ENCODE assay signal across 18 cellular contexts in the genomic region with DNA sequence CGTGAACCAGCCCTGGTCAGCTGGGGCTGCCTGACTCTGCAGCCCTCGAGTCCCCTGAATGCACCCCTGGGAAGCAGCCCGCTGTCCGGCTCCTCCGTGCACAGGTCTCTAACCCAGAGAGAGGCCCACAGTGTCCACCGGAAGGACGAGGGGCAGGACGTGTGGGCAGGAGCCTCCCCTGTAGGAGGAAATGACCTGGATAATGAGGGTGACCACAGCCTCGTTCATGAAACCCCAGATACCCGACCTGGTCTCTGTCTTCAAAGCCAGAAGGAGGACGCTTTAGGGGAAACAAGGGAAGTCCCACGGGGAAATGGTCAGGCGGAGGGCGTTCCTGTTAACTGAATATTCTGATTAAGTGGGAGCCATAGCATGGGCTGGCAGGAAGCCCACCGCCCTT. TPM values are rescaled to one million over a fixed set of nuclear protein-coding genes. Genes with fewer than 3 reads are reported as not detected.
DNase-seq lines count a peak whose midpoint lies in the region; ATAC-seq and TF ChIP-seq lines count a peak whose summit lies in the region.
"Had no signal": no experiment of that assay in that cellular context is flagged by ENCODE, and none has a peak within 500 bp of the region (broad histone marks: within the 10 kb centered on the region; RNA-seq: fewer than 3 reads in every experiment).

No MANE protein-coding gene starts in this region.

- peak overlapping the region; percentile 26 for H3K27ac Mint-ChIP-seq in T-helper 1 cell treated with Interleukin-12 subunit alpha and Interleukin-12 subunit beta and Interleukin-4 antibody, amounts not matched to agents 30 μg/mL and 1 μg/mL, for 36 hours
- peak overlapping the region; percentile 10 for H3K27ac Mint-ChIP-seq in activated T-helper 17 cell treated with anti-CD3 and anti-CD28 coated beads, Interleukin-2, amount 50 U/mL, for 72 hours
- peak overlapping the region in 2 of 3 experiments; percentile 75 to 87 for H3K27ac Mint-ChIP-seq in nephron
- H3K27ac Mint-ChIP-seq: B cell, H9 had no signal

- DNase-seq in T-helper 1 cell (no peak), HK-2 (ENCODE audit: unreplicated experiment) (peak; percentile 40), DMS79 treated with DMSO at 0.1 percent for 48 hours (lab: John Stamatoyannopoulos, UW) (no peak)
- no peak for DNase-seq in effector CD8-positive, alpha-beta T cell (lab: John Stamatoyannopoulos, UW)
- DNase-seq: GDM1; H9; NCI-H1417 treated with DMSO at 0.1 percent for 48 hours; NCI-H748 treated with DMSO at 0.1 percent for 48 hours; ovary; SK-N-SH; stimulated activated naive CD4-positive, alpha-beta T cell treated with Interleukin-2 at 50 U/mL for 16 hours; trophoblast cell had no signal

- no peaks in the 10 kb centered on the region for H3K27me3 Mint-ChIP-seq in T-helper 1 cell treated with Interleukin-12 subunit alpha and Interleukin-12 subunit beta and Interleukin-4 antibody, amounts not matched to agents 30 μg/mL and 1 μg/mL, for 36 hours (ENCODE audit: low read depth)
- no peaks in the 10 kb centered on the region for H3K27me3 Mint-ChIP-seq in activated T-helper 17 cell treated with anti-CD3 and anti-CD28 coated beads, Interleukin-2, amount 50 U/mL, for 72 hours
- peaks cover 18% of the 10 kb centered on the region for H3K27me3 Mint-ChIP-seq in nephron (ENCODE audit: low read depth)

- H3K36me3 Mint-ChIP-seq in T-helper 1 cell treated with Interleukin-12 subunit alpha and Interleukin-12 subunit beta and Interleukin-4 antibody, amounts not matched to agents 30 μg/mL and 1 μg/mL, for 36 hours (ENCODE audit: low read depth) = peaks cover 2% of the 10 kb centered on the region
- no peaks in the 10 kb centered on the region for H3K36me3 Mint-ChIP-seq in activated T-helper 17 cell treated with anti-CD3 and anti-CD28 coated beads, Interleukin-2, amount 50 U/mL, for 72 hours (ENCODE audit: low read depth)
- H3K36me3 Mint-ChIP-seq in nephron (ENCODE audit: low read depth) = peaks cover 3% of the 10 kb centered on the region

- TF ChIP-seq CTCF in nephron (IDR thresholded peaks at IDR 0.05; ENCODE audit: unreplicated experiment in 3 of 3) = no peak

- peak; percentile 32 for ATAC-seq in activated T-helper 17 cell treated with anti-CD3 and anti-CD28 coated beads, Interleukin-2, amount 50 U/mL, for 72 hours (replicated peaks)
- no peak for ATAC-seq in GM18519 (IDR thresholded peaks at IDR 0.05; ENCODE audit: low FRiP score, unreplicated experiment)

- no peak overlapping the region for H3K4me3 Mint-ChIP-seq in T-helper 1 cell treated with Interleukin-12 subunit alpha and Interleukin-12 subunit beta and Interleukin-4 antibody, amounts not matched to agents 30 μg/mL and 1 μg/mL, for 36 hours
- H3K4me3 Mint-ChIP-seq in activated T-helper 17 cell treated with anti-CD3 and anti-CD28 coated beads, Interleukin-2, amount 50 U/mL, for 72 hours = peak overlapping the region; percentile 39
- H3K4me3 Mint-ChIP-seq in nephron = no peak overlapping the region
- H3K4me3 Mint-ChIP-seq: B cell, H9 had no signal

- peaks cover 74% of the 10 kb centered on the region for H3K4me1 Mint-ChIP-seq in T-helper 1 cell treated with Interleukin-12 subunit alpha and Interleukin-12 subunit beta and Interleukin-4 antibody, amounts not matched to agents 30 μg/mL and 1 μg/mL, for 36 hours (ENCODE audit: low read depth)
- peaks cover 52% of the 10 kb centered on the region for H3K4me1 Mint-ChIP-seq in activated T-helper 17 cell treated with anti-CD3 and anti-CD28 coated beads, Interleukin-2, amount 50 U/mL, for 72 hours
- peaks cover 26% of the 10 kb centered on the region for H3K4me1 Mint-ChIP-seq in nephron

- peaks cover 4% of the 10 kb centered on the region for H3K9me3 Mint-ChIP-seq in T-helper 1 cell treated with Interleukin-12 subunit alpha and Interleukin-12 subunit beta and Interleukin-4 antibody, amounts not matched to agents 30 μg/mL and 1 μg/mL, for 36 hours
- no peaks in the 10 kb centered on the region for H3K9me3 Mint-ChIP-seq in activated T-helper 17 cell treated with anti-CD3 and anti-CD28 coated beads, Interleukin-2, amount 50 U/mL, for 72 hours
- no peaks in the 10 kb centered on the region for H3K9me3 Mint-ChIP-seq in nephron
- H3K9me3 Mint-ChIP-seq: H9 had no signal

RNA-seq across cellular contexts. Expression of a gene that starts 23.3 kb away (rescaled TPM):
- total RNA-seq in activated T-helper 17 cell treated with anti-CD3 and anti-CD28 coated beads, Interleukin-2, amount 50 U/mL, for 72 hours = 100 to 1,000 TPM; 175 to 300 TPM

RNA-seq across cellular contexts. Expression of a gene that starts 43.3 kb away (rescaled TPM):
- 10 to 100 TPM; 41.1 to 88.6 TPM for total RNA-seq in activated T-helper 17 cell treated with anti-CD3 and anti-CD28 coated beads, Interleukin-2, amount 50 U/mL, for 72 hours
- total RNA-seq: dermis microvascular lymphatic vessel endothelial cell, H9 had no signal

Comparison
In these comparisons a context has a peak if more than half of its experiments do, and no peak if none do; other contexts are left out.
1. H3K27ac Mint-ChIP-seq: peak in every context shown above with its lines; median percentile 81 in nephron; 26 in T-helper 1 cell treated with Interleukin-12 subunit alpha and Interleukin-12 subunit beta and Interleukin-4 antibody, amounts not matched to agents 30 μg/mL and 1 μg/mL, for 36 hours; 10 in activated T-helper 17 cell treated with anti-CD3 and anti-CD28 coated beads, Interleukin-2, amount 50 U/mL, for 72 hours.